In the genomic region with DNA sequence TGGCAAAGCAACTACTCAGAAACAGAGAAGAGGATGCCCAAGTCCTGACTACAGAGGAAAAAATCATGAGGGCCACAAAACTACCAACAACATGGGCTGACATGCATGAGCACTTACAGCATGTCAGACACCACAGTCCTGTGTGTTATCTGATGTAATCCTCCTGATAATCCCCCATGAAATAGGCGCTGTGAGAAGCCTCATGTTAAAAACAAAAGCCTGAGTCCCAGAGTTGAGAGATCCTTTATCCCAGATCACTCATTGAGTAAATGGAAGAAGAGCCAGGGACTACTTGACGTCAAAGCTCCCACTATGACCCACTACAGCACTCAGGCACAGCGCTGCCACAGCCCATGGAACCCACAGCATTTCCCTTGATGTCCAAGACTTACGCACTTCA, we compare ENCODE assay signal across 29 cellular contexts. TPM values are rescaled to one million over a fixed set of nuclear protein-coding genes. Genes with fewer than 3 reads are reported as not detected.
"Had no signal": no experiment of that assay in that cellular context is flagged by ENCODE, and none has a peak within 500 bp of the region (broad histone marks: within the 10 kb centered on the region; RNA-seq: fewer than 3 reads in every experiment).

No MANE protein-coding gene starts in this region.

- H3K27me3 ChIP-seq: ascending aorta, brain microvascular endothelial cell had no signal

- H3K36me3 ChIP-seq: ascending aorta, brain microvascular endothelial cell had no signal

- H3K4me1 ChIP-seq: ascending aorta had no signal

- H3K27ac ChIP-seq: ascending aorta, brain microvascular endothelial cell, coronary artery had no signal

- FAIRE-seq: bronchial epithelial cell, frontal cortex had no signal

- H3K9me3 ChIP-seq: ascending aorta had no signal

- ATAC-seq: activated CD8-positive, alpha-beta memory T cell treated with anti-CD3 and anti-CD28 coated beads, Interleukin-2, amount 10 ng/mL, durations not matched to agents 7 days and 5 days; activated CD8-positive, alpha-beta T cell treated with anti-CD3 and anti-CD28 coated beads, Interleukin-2, amount 10 ng/mL, durations not matched to agents 7 days and 5 days; activated naive CD4-positive, alpha-beta T cell treated with anti-CD3 and anti-CD28 coated beads, Interleukin-2, amount 50 U/mL, for 72 hours; effector memory CD8-positive, alpha-beta T cell; WTC11 had no signal

- DNase-seq: activated CD4-positive, alpha-beta memory T cell treated with anti-CD3 and anti-CD28 coated beads for 36 hours; activated CD4-positive, alpha-beta T cell treated with anti-CD3 and anti-CD28 coated beads for 1 hour; activated CD4-positive, alpha-beta T cell treated with anti-CD3 and anti-CD28 coated beads for 4 hours; activated CD4-positive, alpha-beta T cell treated with anti-CD3 and anti-CD28 coated beads, Interleukin-2, amount 50 U/mL, for 1 hour; activated CD8-positive, alpha-beta memory T cell treated with anti-CD3 and anti-CD28 coated beads, Interleukin-2, amount 10 ng/mL, durations not matched to agents 7 days and 5 days; activated CD8-positive, alpha-beta memory T cell treated with anti-CD3 and anti-CD28 coated beads, Interleukin-2, amount 50 U/mL, for 4 hours; activated CD8-positive, alpha-beta T cell treated with anti-CD3 and anti-CD28 coated beads, Interleukin-2, amount 10 ng/mL, durations not matched to agents 7 days and 5 days; activated gamma-delta T cell; activated naive CD4-positive, alpha-beta T cell; activated naive CD4-positive, alpha-beta T cell treated with anti-CD3 and anti-CD28 coated beads, Interleukin-2, amount 10 ng/mL, durations not matched to agents 7 days and 5 days; activated naive CD8-positive, alpha-beta T cell treated with anti-CD3 and anti-CD28 coated beads, Interleukin-2, amount 10 ng/mL, durations not matched to agents 7 days and 5 days; activated T-cell treated with anti-CD3 and anti-CD28 coated beads, Interleukin-2, amount 50 U/mL, for 1 hour; activated T-cell treated with anti-CD3 and anti-CD28 coated beads, Interleukin-2, amount 50 U/mL, for 48 hours; brain microvascular endothelial cell; dermis blood vessel endothelial cell; effector CD4-positive, alpha-beta T cell; effector memory CD8-positive, alpha-beta T cell; erythroblast; foreskin fibroblast; head of caudate nucleus; hippocampal formation; T-helper 2 cell had no signal

- H3K4me3 ChIP-seq: ascending aorta, coronary artery had no signal

RNA-seq across cellular contexts. Expression of a gene that starts 7.2 kb away (rescaled TPM):
- total RNA-seq: activated CD4-positive, alpha-beta memory T cell treated with anti-CD3 and anti-CD28 coated beads for 36 hours; activated CD8-positive, alpha-beta memory T cell treated with anti-CD3 and anti-CD28 coated beads for 36 hours; activated CD8-positive, alpha-beta T cell treated with anti-CD3 and anti-CD28 coated beads, Interleukin-2, amount 10 ng/mL, durations not matched to agents 7 days and 5 days; activated naive CD4-positive, alpha-beta T cell treated with anti-CD3 and anti-CD28 coated beads, Interleukin-2, amount 50 U/mL, for 72 hours; activated naive CD8-positive, alpha-beta T cell treated with anti-CD3 and anti-CD28 coated beads, Interleukin-2, amount 10 ng/mL, durations not matched to agents 7 days and 5 days had no signal
